20 cellular contexts compared by ENCODE assay signal in the genomic region with DNA sequence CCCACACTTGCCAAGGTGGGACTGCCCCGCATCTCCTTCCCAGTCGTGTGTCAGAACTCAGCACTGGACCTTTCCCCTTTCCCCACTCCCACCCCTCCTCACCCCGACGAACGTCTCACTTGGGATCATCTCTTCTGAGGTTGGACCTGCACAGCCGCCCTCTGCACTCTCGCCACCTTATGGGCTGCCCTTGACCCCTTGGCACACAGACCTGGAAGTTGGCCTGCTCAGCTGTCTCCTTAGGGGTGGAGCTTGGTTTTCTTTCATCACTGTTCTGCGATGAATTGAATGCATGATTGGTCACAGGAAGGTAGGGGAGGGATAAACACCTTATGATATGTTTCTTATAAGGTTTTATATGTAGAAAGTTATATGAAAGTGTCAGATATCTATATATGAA.
"Had no signal": no experiment of that assay in that cellular context is flagged by ENCODE, and none has a peak within 500 bp of the region (broad histone marks: within the 10 kb centered on the region; RNA-seq: fewer than 3 reads in every experiment).

No MANE protein-coding gene starts in this region.

- H3K4me3 ChIP-seq: adrenal gland, breast epithelium, hepatocyte, testis, upper lobe of right lung had no signal

- DNase-seq: activated CD4-positive, alpha-beta T cell treated with anti-CD3 and anti-CD28 coated beads, Interleukin-2, amount 10 ng/mL, durations not matched to agents 7 days and 5 days; activated CD8-positive, alpha-beta memory T cell treated with anti-CD3 and anti-CD28 coated beads, Interleukin-2, amount 50 U/mL, for 4 hours; activated gamma-delta T cell treated with Interleukin-2 at 50 U/mL for 16 hours; activated T-cell treated with anti-CD3 and anti-CD28 coated beads, Interleukin-2, amount 50 U/mL, for 48 hours; adrenal gland; cerebellar nuclear complex; dermis blood vessel endothelial cell; mammary epithelial cell; naive B cell; stimulated activated naive CD8-positive, alpha-beta T cell treated with anti-CD3 and anti-CD28 coated beads, Interleukin-15, amount 100 ng/mL, for 72 hours; T-helper 1 cell; T-helper 9 cell; testis; upper lobe of right lung had no signal

- ATAC-seq: activated CD4-positive, CD25-positive, alpha-beta regulatory T cell treated with anti-CD3 and anti-CD28 coated beads, Interleukin-2, amount 50 U/mL, for 24 hours; activated naive CD4-positive, alpha-beta T cell treated with anti-CD3 and anti-CD28 coated beads, Interleukin-2, amount 50 U/mL, for 72 hours; stimulated activated naive CD8-positive, alpha-beta T cell treated with anti-CD3 and anti-CD28 coated beads, Interleukin-15, amount 100 ng/mL, for 72 hours; upper lobe of right lung had no signal

- H3K27me3 Mint-ChIP-seq: activated CD4-positive, alpha-beta T cell treated with anti-CD3 and anti-CD28 coated beads, Interleukin-2, amount 10 ng/mL, durations not matched to agents 7 days and 5 days; naive B cell; stimulated activated naive CD8-positive, alpha-beta T cell treated with anti-CD3 and anti-CD28 coated beads, Interleukin-15, amount 100 ng/mL, for 72 hours had no signal

- H3K36me3 Mint-ChIP-seq: activated naive CD4-positive, alpha-beta T cell treated with anti-CD3 and anti-CD28 coated beads, Interleukin-2, amount 50 U/mL, for 72 hours had no signal

- H3K4me3 Mint-ChIP-seq: activated CD4-positive, alpha-beta T cell treated with anti-CD3 and anti-CD28 coated beads, Interleukin-2, amount 10 ng/mL, durations not matched to agents 7 days and 5 days; stimulated activated naive CD8-positive, alpha-beta T cell treated with anti-CD3 and anti-CD28 coated beads, Interleukin-15, amount 100 ng/mL, for 72 hours had no signal

- H3K36me3 ChIP-seq: adrenal gland, breast epithelium, upper lobe of right lung had no signal

- H3K4me1 ChIP-seq: breast epithelium had no signal

- H3K9me3 Mint-ChIP-seq: activated CD4-positive, alpha-beta T cell treated with anti-CD3 and anti-CD28 coated beads, Interleukin-2, amount 10 ng/mL, durations not matched to agents 7 days and 5 days; activated naive CD4-positive, alpha-beta T cell treated with anti-CD3 and anti-CD28 coated beads, Interleukin-2, amount 50 U/mL, for 72 hours; naive B cell; stimulated activated naive CD8-positive, alpha-beta T cell treated with anti-CD3 and anti-CD28 coated beads, Interleukin-15, amount 100 ng/mL, for 72 hours had no signal

- H3K27me3 ChIP-seq: adrenal gland, breast epithelium, hepatocyte, neutrophil, testis, upper lobe of right lung had no signal

- H3K27ac ChIP-seq: adrenal gland, breast epithelium, neutrophil, parathyroid adenoma, upper lobe of right lung had no signal

- H3K27ac Mint-ChIP-seq: activated CD4-positive, alpha-beta T cell treated with anti-CD3 and anti-CD28 coated beads, Interleukin-2, amount 10 ng/mL, durations not matched to agents 7 days and 5 days; activated naive CD4-positive, alpha-beta T cell treated with anti-CD3 and anti-CD28 coated beads, Interleukin-2, amount 50 U/mL, for 72 hours; stimulated activated naive CD8-positive, alpha-beta T cell treated with anti-CD3 and anti-CD28 coated beads, Interleukin-15, amount 100 ng/mL, for 72 hours had no signal

- H3K9me3 ChIP-seq: adrenal gland, breast epithelium, neutrophil, testis, upper lobe of right lung had no signal
